In the genomic region with DNA sequence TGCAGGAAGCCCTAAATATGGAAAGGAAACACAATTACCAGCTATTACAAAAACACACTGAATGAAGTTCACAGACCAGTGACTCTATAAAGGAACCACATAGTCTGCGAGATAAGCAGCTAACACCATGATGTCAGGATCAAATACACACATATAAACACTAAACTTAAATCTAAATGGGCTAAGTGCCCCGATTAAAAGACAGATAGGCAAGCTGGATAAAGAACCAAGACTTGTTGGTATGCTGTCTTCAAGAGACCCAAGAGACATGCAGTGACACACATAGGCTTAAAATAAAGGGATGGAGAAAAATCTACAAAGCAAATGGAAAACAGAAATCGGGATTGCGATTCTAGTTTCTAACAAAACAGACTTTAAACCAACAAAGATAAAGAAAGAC, we compare ENCODE assay signal across 3 cellular contexts.
"Had no signal": no experiment of that assay in that cellular context is flagged by ENCODE, and none has a peak within 500 bp of the region (broad histone marks: within the 10 kb centered on the region; RNA-seq: fewer than 3 reads in every experiment).

No MANE protein-coding gene starts in this region.

- DNase-seq: GDM1, GF-D8 had no signal

- H3K4me3 ChIP-seq: GM12878 had no signal
